Comparison of ENCODE assay signal across 27 cellular contexts in genomic region chr2:127683056-127683455, GRCh38. TPM values are rescaled to one million over a fixed set of nuclear protein-coding genes. Genes with fewer than 3 reads are reported as not detected.
"Had no signal": no experiment of that assay in that cellular context is flagged by ENCODE, and none has a peak within 500 bp of the region (broad histone marks: within the 10 kb centered on the region; RNA-seq: fewer than 3 reads in every experiment).

No MANE protein-coding gene starts in this region.

- H3K36me3 Mint-ChIP-seq: activated naive CD8-positive, alpha-beta T cell treated with anti-CD3 and anti-CD28 coated beads for 36 hours; immature natural killer cell; naive thymus-derived CD8-positive, alpha-beta T cell; neural progenitor cell had no signal

- H3K4me3 Mint-ChIP-seq: activated naive CD8-positive, alpha-beta T cell treated with anti-CD3 and anti-CD28 coated beads for 36 hours; activated T-cell treated with anti-CD3 and anti-CD28 coated beads, Interleukin-2, amount 50 U/mL, for 4 hours; central memory CD8-positive, alpha-beta T cell; endodermal cell; immature natural killer cell; naive thymus-derived CD8-positive, alpha-beta T cell; neural progenitor cell; stimulated activated naive CD8-positive, alpha-beta T cell treated with anti-CD3 and anti-CD28 coated beads, Interleukin-15, amount 100 ng/mL, for 72 hours had no signal

- H3K36me3 ChIP-seq: breast epithelium, neural progenitor cell, suprapubic skin had no signal

- ATAC-seq: activated T-cell treated with anti-CD3 and anti-CD28 coated beads, Interleukin-2, amount 50 U/mL, for 4 hours; left lobe of liver; naive thymus-derived CD8-positive, alpha-beta T cell; stimulated activated naive CD8-positive, alpha-beta T cell treated with anti-CD3 and anti-CD28 coated beads, Interleukin-15, amount 100 ng/mL, for 72 hours had no signal

- H3K4me2 ChIP-seq: neural progenitor cell had no signal

- H3K4me3 ChIP-seq: breast epithelium, lung, neural progenitor cell, suprapubic skin had no signal

- H3K9me3 Mint-ChIP-seq: activated naive CD8-positive, alpha-beta T cell treated with anti-CD3 and anti-CD28 coated beads for 36 hours; activated T-cell treated with anti-CD3 and anti-CD28 coated beads, Interleukin-2, amount 50 U/mL, for 4 hours; central memory CD8-positive, alpha-beta T cell; stimulated activated naive CD8-positive, alpha-beta T cell treated with anti-CD3 and anti-CD28 coated beads, Interleukin-15, amount 100 ng/mL, for 72 hours had no signal

- H3K4me1 Mint-ChIP-seq: activated naive CD8-positive, alpha-beta T cell treated with anti-CD3 and anti-CD28 coated beads for 36 hours; central memory CD8-positive, alpha-beta T cell; immature natural killer cell had no signal

- H3K4me1 ChIP-seq: breast epithelium, foreskin keratinocyte, neural progenitor cell, suprapubic skin had no signal

- H3K9me3 ChIP-seq: breast epithelium had no signal

- H3K9ac ChIP-seq: neural progenitor cell had no signal

- H3K27ac ChIP-seq: breast epithelium, foreskin keratinocyte, neural progenitor cell, suprapubic skin had no signal

- H2AFZ ChIP-seq: neural progenitor cell had no signal

- DNase-seq: activated CD4-positive, alpha-beta T cell treated with anti-CD3 and anti-CD28 coated beads, Interleukin-2, amount 50 U/mL, for 48 hours; activated CD8-positive, alpha-beta memory T cell treated with anti-CD3 and anti-CD28 coated beads, Interleukin-2, amount 50 U/mL, for 48 hours; activated naive CD4-positive, alpha-beta T cell treated with Interleukin-2 at 50 U/mL for 16 hours; activated naive CD8-positive, alpha-beta T cell treated with anti-CD3 and anti-CD28 coated beads for 36 hours; activated T-cell treated with anti-CD3 and anti-CD28 coated beads, Interleukin-2, amount 50 U/mL, for 4 hours; cortex of kidney; foreskin keratinocyte; immature natural killer cell; naive thymus-derived CD8-positive, alpha-beta T cell; stimulated activated CD4-positive, alpha-beta T cell treated with anti-CD3 and anti-CD28 coated beads, Interleukin-12 subunit alpha, Interleukin-12 subunit beta, amount 100 ng/mL, for 4 hours; stimulated activated naive CD8-positive, alpha-beta T cell treated with anti-CD3 and anti-CD28 coated beads, Interleukin-15, amount 100 ng/mL, for 72 hours; T-helper 1 cell; trophoblast cell had no signal

- H3K27me3 ChIP-seq: breast epithelium, suprapubic skin had no signal

- H3K27me3 Mint-ChIP-seq: activated naive CD8-positive, alpha-beta T cell treated with anti-CD3 and anti-CD28 coated beads for 36 hours had no signal

- H3K27ac Mint-ChIP-seq: activated naive CD8-positive, alpha-beta T cell treated with anti-CD3 and anti-CD28 coated beads for 36 hours; activated T-helper 2 cell treated with anti-CD3 and anti-CD28 coated beads, Interferon-gamma antibody, Interleukin-2, Interleukin-4, amounts not matched to agents 10 μg/mL and 5 μg/mL and 100 μg/mL, durations not matched to agents 14 hours and 24 hours and 36 hours; immature natural killer cell; neural progenitor cell; progenitor cell of endocrine pancreas; stimulated activated naive CD8-positive, alpha-beta T cell treated with anti-CD3 and anti-CD28 coated beads, Interleukin-15, amount 100 ng/mL, for 72 hours had no signal

RNA-seq across cellular contexts. Expression of gene GPR17, which starts 37.1 kb away (rescaled TPM):
- total RNA-seq: activated CD8-positive, alpha-beta memory T cell treated with anti-CD3 and anti-CD28 coated beads for 36 hours; activated naive CD8-positive, alpha-beta T cell treated with anti-CD3 and anti-CD28 coated beads for 36 hours; activated T-cell treated with anti-CD3 and anti-CD28 coated beads, Interleukin-2, amount 50 U/mL, for 4 hours; activated T-helper 2 cell treated with anti-CD3 and anti-CD28 coated beads, Interferon-gamma antibody, Interleukin-2, Interleukin-4, amounts not matched to agents 10 μg/mL and 5 μg/mL and 100 μg/mL, durations not matched to agents 14 hours and 24 hours and 36 hours; breast epithelium; epithelial cell of proximal tubule; foreskin keratinocyte; kidney epithelial cell; left lobe of liver; mesenteric fat pad; naive thymus-derived CD8-positive, alpha-beta T cell; omental fat pad; progenitor cell of endocrine pancreas had no signal
- polyA plus RNA-seq: foreskin keratinocyte; immature natural killer cell; naive thymus-derived CD8-positive, alpha-beta T cell had no signal
